Comparison of ENCODE assay signal across 8 cellular contexts in the genomic region with DNA sequence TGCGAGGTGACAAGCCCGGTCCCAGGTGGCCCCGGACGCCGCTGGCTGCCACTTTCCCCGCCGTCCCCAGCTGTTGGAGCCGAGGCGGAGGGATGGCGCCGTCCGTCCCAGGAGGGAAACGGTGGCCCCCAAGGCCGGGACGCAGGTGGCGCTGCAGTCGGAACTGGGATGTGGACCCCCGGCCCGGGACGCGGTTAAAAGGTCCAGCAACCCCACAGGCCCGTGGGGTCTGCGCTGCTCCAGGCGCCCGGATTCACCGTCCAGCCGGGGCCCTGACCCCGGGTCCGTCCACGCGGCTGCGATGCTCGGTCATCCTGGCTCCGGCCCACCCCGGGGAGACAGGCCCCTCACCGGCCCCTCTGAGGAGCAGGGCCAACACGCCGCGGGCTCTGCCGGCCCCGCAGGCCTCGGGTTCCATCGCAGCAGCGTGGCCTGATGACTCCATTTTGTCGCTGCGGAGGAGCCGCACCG. TPM values are rescaled to one million over a fixed set of nuclear protein-coding genes. Genes with fewer than 3 reads are reported as not detected.
DNase-seq lines count a peak whose midpoint lies in the region; ATAC-seq and TF ChIP-seq lines count a peak whose summit lies in the region.
"Had no signal": no experiment of that assay in that cellular context is flagged by ENCODE, and none has a peak within 500 bp of the region (broad histone marks: within the 10 kb centered on the region; RNA-seq: fewer than 3 reads in every experiment).

No MANE protein-coding gene starts in this region.

- TF ChIP-seq CTCF in glutamatergic neuron (IDR thresholded peaks at IDR 0.05; ENCODE audit: partially characterized antibody, unreplicated experiment): no peak

- intact Hi-C loops in activated T-helper 1 cell treated with anti-CD3 and anti-CD28 coated beads, Interleukin-12 subunit alpha, Interleukin-12 subunit beta, Interleukin-2, Interleukin-4 antibody, amounts not matched to agents 30 ng/mL and 10 ng/mL and 1 ng/mL, durations not matched to agents 14 hours and 24 hours and 36 hours (cut with micrococcal nuclease): loop anchor here (1.0 to 10.0 kb wide), 2 partner anchors 107 to 321 kb away; no protein-coding TSS in a partner anchor

- H3K27ac Mint-ChIP-seq in activated T-helper 1 cell treated with anti-CD3 and anti-CD28 coated beads, Interleukin-12 subunit alpha, Interleukin-12 subunit beta, Interleukin-2, Interleukin-4 antibody, amounts not matched to agents 30 ng/mL and 10 ng/mL and 1 ng/mL, durations not matched to agents 14 hours and 24 hours and 36 hours: no peak overlapping the region
- H3K27ac Mint-ChIP-seq in immature natural killer cell (no peak overlapping the region), glutamatergic neuron (ENCODE audit: unreplicated experiment) (no peak overlapping the region)
- H3K27ac Mint-ChIP-seq in stimulated activated naive B cell treated with anti-CD40 and anti-IgM and Interleukin-4, amounts not matched to agents 10 μg/mL and 1 μg/mL and 100 μg/mL, for 72 hours: no peak overlapping the region

- peak overlapping the region; percentile 21; the same call in 1 of the 2 replicates for H3K4me3 ChIP-seq in GM08714 (ENCODE audit: low read length)

- no peaks in the 10 kb centered on the region for H3K4me1 Mint-ChIP-seq in activated T-helper 1 cell treated with anti-CD3 and anti-CD28 coated beads, Interleukin-12 subunit alpha, Interleukin-12 subunit beta, Interleukin-2, Interleukin-4 antibody, amounts not matched to agents 30 ng/mL and 10 ng/mL and 1 ng/mL, durations not matched to agents 14 hours and 24 hours and 36 hours (ENCODE audit: low read depth)
- H3K4me1 Mint-ChIP-seq in immature natural killer cell: peaks cover 5% of the 10 kb centered on the region in 2 donors
- peaks cover 2 to 8% of the 10 kb centered on the region in 2 donors for H3K4me1 Mint-ChIP-seq in stimulated activated naive B cell treated with anti-CD40 and anti-IgM and Interleukin-4, amounts not matched to agents 10 μg/mL and 1 μg/mL and 100 μg/mL, for 72 hours
- peaks cover 15% of the 10 kb centered on the region for H3K4me1 Mint-ChIP-seq in glutamatergic neuron (ENCODE audit: low read depth, unreplicated experiment)

- H3K4me3 Mint-ChIP-seq in activated T-helper 1 cell treated with anti-CD3 and anti-CD28 coated beads, Interleukin-12 subunit alpha, Interleukin-12 subunit beta, Interleukin-2, Interleukin-4 antibody, amounts not matched to agents 30 ng/mL and 10 ng/mL and 1 ng/mL, durations not matched to agents 14 hours and 24 hours and 36 hours: peak overlapping the region; percentile 73
- H3K4me3 Mint-ChIP-seq in immature natural killer cell: peak overlapping the region in 3 of 5 donors; percentile 68 to 89 (median 85)
- peak overlapping the region; percentile 88 to 93 for H3K4me3 Mint-ChIP-seq in stimulated activated naive B cell treated with anti-CD40 and anti-IgM and Interleukin-4, amounts not matched to agents 10 μg/mL and 1 μg/mL and 100 μg/mL, for 72 hours
- H3K4me3 Mint-ChIP-seq in glutamatergic neuron (ENCODE audit: unreplicated experiment): no peak overlapping the region

- H3K36me3 Mint-ChIP-seq in activated T-helper 1 cell treated with anti-CD3 and anti-CD28 coated beads, Interleukin-12 subunit alpha, Interleukin-12 subunit beta, Interleukin-2, Interleukin-4 antibody, amounts not matched to agents 30 ng/mL and 10 ng/mL and 1 ng/mL, durations not matched to agents 14 hours and 24 hours and 36 hours (ENCODE audit: low read depth): no peaks in the 10 kb centered on the region
- H3K36me3 Mint-ChIP-seq in immature natural killer cell (no peaks in the 10 kb centered on the region), glutamatergic neuron (ENCODE audit: unreplicated experiment) (peaks cover 11% of the 10 kb centered on the region)
- no peaks in the 10 kb centered on the region for H3K36me3 Mint-ChIP-seq in stimulated activated naive B cell treated with anti-CD40 and anti-IgM and Interleukin-4, amounts not matched to agents 10 μg/mL and 1 μg/mL and 100 μg/mL, for 72 hours

- peak in 1 of 2 donors; percentile 17 for ATAC-seq in stimulated activated naive B cell treated with anti-CD40 and anti-IgM and Interleukin-4, amounts not matched to agents 10 μg/mL and 1 μg/mL and 100 μg/mL, for 72 hours (replicated peaks)

- H3K27me3 Mint-ChIP-seq in activated T-helper 1 cell treated with anti-CD3 and anti-CD28 coated beads, Interleukin-12 subunit alpha, Interleukin-12 subunit beta, Interleukin-2, Interleukin-4 antibody, amounts not matched to agents 30 ng/mL and 10 ng/mL and 1 ng/mL, durations not matched to agents 14 hours and 24 hours and 36 hours (ENCODE audit: insufficient read depth): peaks cover 4% of the 10 kb centered on the region
- H3K27me3 Mint-ChIP-seq in immature natural killer cell (ENCODE audit: low read depth in 3 of 3): peaks cover 0 to 2% (median 2%) of the 10 kb centered on the region in 3 donors
- peaks cover 7 to 13% of the 10 kb centered on the region in 2 donors for H3K27me3 Mint-ChIP-seq in stimulated activated naive B cell treated with anti-CD40 and anti-IgM and Interleukin-4, amounts not matched to agents 10 μg/mL and 1 μg/mL and 100 μg/mL, for 72 hours
- no peaks in the 10 kb centered on the region for H3K27me3 Mint-ChIP-seq in glutamatergic neuron (ENCODE audit: unreplicated experiment)

- H3K9me3 Mint-ChIP-seq in activated T-helper 1 cell treated with anti-CD3 and anti-CD28 coated beads, Interleukin-12 subunit alpha, Interleukin-12 subunit beta, Interleukin-2, Interleukin-4 antibody, amounts not matched to agents 30 ng/mL and 10 ng/mL and 1 ng/mL, durations not matched to agents 14 hours and 24 hours and 36 hours: no peaks in the 10 kb centered on the region
- H3K9me3 Mint-ChIP-seq in immature natural killer cell (peaks cover 0 to 2% (median 0%) of the 10 kb centered on the region in 6 donors), glutamatergic neuron (ENCODE audit: unreplicated experiment) (peaks cover 4% of the 10 kb centered on the region)
- H3K9me3 Mint-ChIP-seq in stimulated activated naive B cell treated with anti-CD40 and anti-IgM and Interleukin-4, amounts not matched to agents 10 μg/mL and 1 μg/mL and 100 μg/mL, for 72 hours: peaks cover 0 to 3% of the 10 kb centered on the region in 2 donors

- no peak for DNase-seq in activated T-helper 1 cell treated with anti-CD3 and anti-CD28 coated beads, Interleukin-12 subunit alpha, Interleukin-12 subunit beta, Interleukin-2, Interleukin-4 antibody, amounts not matched to agents 30 ng/mL and 10 ng/mL and 1 ng/mL, durations not matched to agents 14 hours and 24 hours and 36 hours (ENCODE audit: low spot score)
- DNase-seq in immature natural killer cell (no peak), NCI-H187 treated with DMSO at 0.1 percent for 48 hours (lab: John Stamatoyannopoulos, UW) (no peak), glutamatergic neuron (no peak), NK-92 (lab: John Stamatoyannopoulos, UW; ENCODE audit: unreplicated experiment) (no peak)
- no peak for DNase-seq in stimulated activated naive B cell treated with anti-CD40 and anti-IgM and Interleukin-4, amounts not matched to agents 10 μg/mL and 1 μg/mL and 100 μg/mL, for 72 hours
- DNase-seq: NCI-H1417 treated with DMSO at 0.1 percent for 48 hours had no signal

RNA-seq across cellular contexts. Expression of a gene that starts 41.0 kb away (rescaled TPM):
- total RNA-seq in activated T-helper 1 cell treated with anti-CD3 and anti-CD28 coated beads, Interleukin-12 subunit alpha, Interleukin-12 subunit beta, Interleukin-2, Interleukin-4 antibody, amounts not matched to agents 30 ng/mL and 10 ng/mL and 1 ng/mL, durations not matched to agents 14 hours and 24 hours and 36 hours: 23.3 and 24.9 TPM in 2 replicates
- polyA plus RNA-seq in immature natural killer cell: 10 to 100 TPM; 22.0 to 38.5 (median 37.1) TPM
- 22.0 TPM for total RNA-seq in glutamatergic neuron (ENCODE audit: unreplicated experiment)
